In genomic region chr22:19879996-19880785, GRCh38 we compare ENCODE assay signal across 13 cellular contexts. TPM values are rescaled to one million over a fixed set of nuclear protein-coding genes. Genes with fewer than 3 reads are reported as not detected.
DNase-seq lines count a peak whose midpoint lies in the region; ATAC-seq and TF ChIP-seq lines count a peak whose summit lies in the region.
"Had no signal": no experiment of that assay in that cellular context is flagged by ENCODE, and none has a peak within 500 bp of the region (broad histone marks: within the 10 kb centered on the region; RNA-seq: fewer than 3 reads in every experiment).

No MANE protein-coding gene starts in this region.

- H3K9ac ChIP-seq in mesenchymal stem cell (ENCODE audit: low read length), result peak overlapping the region; percentile 81

- H3K79me1 ChIP-seq in mesenchymal stem cell (replicated peaks; ENCODE audit: low read length, poor library complexity, severe bottlenecking), result peaks cover 7% of the 10 kb centered on the region

- H3K4me2 ChIP-seq in mesenchymal stem cell (ENCODE audit: low read length, poor library complexity, severe bottlenecking), result no peak overlapping the region

- H2AFZ ChIP-seq in mesenchymal stem cell (ENCODE audit: low read depth, low read length), result no peak overlapping the region

- ATAC-seq in activated naive CD8-positive, alpha-beta T cell treated with anti-CD3 and anti-CD28 coated beads, Interleukin-2, amount 10 ng/mL, durations not matched to agents 7 days and 5 days (ENCODE audit: low read depth), result no peak
- ATAC-seq in HG02970 (IDR thresholded peaks at IDR 0.05; ENCODE audit: low FRiP score, unreplicated experiment), result no peak

- TF ChIP-seq CTCF in brain microvascular endothelial cell (IDR thresholded peaks at IDR 0.05; ENCODE audit: low read depth, low read length, missing control alignments), result no peak
- TF ChIP-seq CTCF in type B pancreatic cell (conservative IDR thresholded peaks at IDR 0.05), result no peak
- no peak for TF ChIP-seq CTCF in vagina (IDR thresholded peaks at IDR 0.05)

- no peaks in the 10 kb centered on the region for H3K36me3 Mint-ChIP-seq in activated naive CD8-positive, alpha-beta T cell treated with anti-CD3 and anti-CD28 coated beads, Interleukin-2, amount 10 ng/mL, durations not matched to agents 7 days and 5 days
- H3K36me3 Mint-ChIP-seq in activated naive CD8-positive, alpha-beta T cell treated with anti-CD3 and anti-CD28 coated beads for 36 hours, result no peaks in the 10 kb centered on the region
- H3K36me3 Mint-ChIP-seq in type B pancreatic cell, result peaks cover 3% of the 10 kb centered on the region

- H3K27me3 Mint-ChIP-seq in activated naive CD8-positive, alpha-beta T cell treated with anti-CD3 and anti-CD28 coated beads, Interleukin-2, amount 10 ng/mL, durations not matched to agents 7 days and 5 days, result no peaks in the 10 kb centered on the region
- H3K27me3 Mint-ChIP-seq in activated naive CD8-positive, alpha-beta T cell treated with anti-CD3 and anti-CD28 coated beads for 36 hours, result no peaks in the 10 kb centered on the region
- H3K27me3 Mint-ChIP-seq in type B pancreatic cell, result peaks cover 4% of the 10 kb centered on the region
- H3K27me3 Mint-ChIP-seq: stimulated activated naive CD8-positive, alpha-beta T cell treated with anti-CD3 and anti-CD28 coated beads, Interleukin-15, Interleukin-2, amounts not matched to agents 100 ng/mL and 50 ng/mL, for 24 hours had no signal

- H3K27ac ChIP-seq in brain microvascular endothelial cell (peak overlapping the region; percentile 81), mesenchymal stem cell (ENCODE audit: low read length, poor library complexity, severe bottlenecking) (peak overlapping the region; percentile 81), vagina (no peak overlapping the region)

- in situ Hi-C loops in brain microvascular endothelial cell (cut with HindIII; ENCODE audit: low pct_ligation_motif_present, low sequenced_read_pairs), result no loop called here

- no peak for TF ChIP-seq POLR2A in vagina (IDR thresholded peaks at IDR 0.05)

- H2AK5ac ChIP-seq in mesenchymal stem cell (ENCODE audit: low read length, severe bottlenecking), result peak overlapping the region; percentile 81

- peaks cover 2% of the 10 kb centered on the region for H3K4me1 Mint-ChIP-seq in activated naive CD8-positive, alpha-beta T cell treated with anti-CD3 and anti-CD28 coated beads, Interleukin-2, amount 10 ng/mL, durations not matched to agents 7 days and 5 days
- peaks cover 2% of the 10 kb centered on the region for H3K4me1 Mint-ChIP-seq in activated naive CD8-positive, alpha-beta T cell treated with anti-CD3 and anti-CD28 coated beads for 36 hours
- peaks cover 21% of the 10 kb centered on the region for H3K4me1 Mint-ChIP-seq in type B pancreatic cell (ENCODE audit: unreplicated experiment)

- H2BK12ac ChIP-seq in mesenchymal stem cell (ENCODE audit: low read length in 2 of 2), result peak overlapping the region; percentile 84 to 86

- peak overlapping the region; percentile 33 for H2BK5ac ChIP-seq in mesenchymal stem cell (ENCODE audit: low read depth, low read length, poor library complexity, severe bottlenecking)

- no peaks in the 10 kb centered on the region for H3K9me3 Mint-ChIP-seq in activated naive CD8-positive, alpha-beta T cell treated with anti-CD3 and anti-CD28 coated beads, Interleukin-2, amount 10 ng/mL, durations not matched to agents 7 days and 5 days
- no peaks in the 10 kb centered on the region for H3K9me3 Mint-ChIP-seq in activated naive CD8-positive, alpha-beta T cell treated with anti-CD3 and anti-CD28 coated beads for 36 hours
- H3K9me3 Mint-ChIP-seq in type B pancreatic cell, result no peaks in the 10 kb centered on the region
- H3K9me3 Mint-ChIP-seq: stimulated activated naive CD8-positive, alpha-beta T cell treated with anti-CD3 and anti-CD28 coated beads, Interleukin-15, Interleukin-2, amounts not matched to agents 100 ng/mL and 50 ng/mL, for 24 hours had no signal

- H3K4me1 ChIP-seq in mesenchymal stem cell (ENCODE audit: control insufficient read depth, insufficient read depth, low read depth, low read length) (peaks cover 77% of the 10 kb centered on the region), vagina (peaks cover 45% of the 10 kb centered on the region)

- H2BK120ac ChIP-seq in mesenchymal stem cell (ENCODE audit: low read depth, low read length), result peak overlapping the region; percentile 43

- H4K91ac ChIP-seq in mesenchymal stem cell (ENCODE audit: low read length), result peak overlapping the region; percentile 99

- peak overlapping the region; percentile 56 to 83 for H3K18ac ChIP-seq in mesenchymal stem cell (ENCODE audit: low read depth in 1 of 2, low read length in 2 of 2)

- H3K36me3 ChIP-seq in brain microvascular endothelial cell (replicated peaks) (no peaks in the 10 kb centered on the region), mesenchymal stem cell (ENCODE audit: control insufficient read depth in 1 of 2, insufficient read depth in 2 of 2, low read depth in 1 of 2, low read length in 2 of 2) (peaks cover 0 to 16% of the 10 kb centered on the region in 2 experiments), vagina (no peaks in the 10 kb centered on the region)
- H3K36me3 ChIP-seq: BE2C had no signal

- intact Hi-C loops in vagina (cut with DNase I), result no loop called here

- H3K27me3 ChIP-seq in brain microvascular endothelial cell (replicated peaks), result no peaks in the 10 kb centered on the region
- no peaks in the 10 kb centered on the region for H3K27me3 ChIP-seq in mesenchymal stem cell (ENCODE audit: control insufficient read depth in 1 of 2, insufficient read depth in 1 of 2, low read length in 2 of 2)
- H3K27me3 ChIP-seq in vagina, result no peaks in the 10 kb centered on the region
- H3K27me3 ChIP-seq: BE2C had no signal

- H3K23ac ChIP-seq in mesenchymal stem cell (ENCODE audit: low read length in 2 of 2), result no peak overlapping the region

- peak overlapping the region; percentile 95 for H2BK15ac ChIP-seq in mesenchymal stem cell (ENCODE audit: low read depth, poor library complexity, severe bottlenecking)

- peak overlapping the region; percentile 58 for H4K8ac ChIP-seq in mesenchymal stem cell (ENCODE audit: low read length)

- H3K4me3 ChIP-seq in brain microvascular endothelial cell (ENCODE audit: low read depth, low read length), result no peak overlapping the region
- peak overlapping the region in 1 of 2 experiments; percentile 64 for H3K4me3 ChIP-seq in mesenchymal stem cell (ENCODE audit: insufficient read depth in 1 of 2, low read depth in 1 of 2, low read length in 2 of 2)
- no peak overlapping the region for H3K4me3 ChIP-seq in vagina

- no peak overlapping the region for H3K4me3 Mint-ChIP-seq in activated naive CD8-positive, alpha-beta T cell treated with anti-CD3 and anti-CD28 coated beads, Interleukin-2, amount 10 ng/mL, durations not matched to agents 7 days and 5 days
- H3K4me3 Mint-ChIP-seq in activated naive CD8-positive, alpha-beta T cell treated with anti-CD3 and anti-CD28 coated beads for 36 hours, result no peak overlapping the region
- H3K4me3 Mint-ChIP-seq in type B pancreatic cell, result no peak overlapping the region
- H3K4me3 Mint-ChIP-seq: stimulated activated naive CD8-positive, alpha-beta T cell treated with anti-CD3 and anti-CD28 coated beads, Interleukin-15, Interleukin-2, amounts not matched to agents 100 ng/mL and 50 ng/mL, for 24 hours had no signal

- H3K9me3 ChIP-seq in mesenchymal stem cell (ENCODE audit: control insufficient read depth, low read length), result no peaks in the 10 kb centered on the region
- H3K9me3 ChIP-seq in vagina, result no peaks in the 10 kb centered on the region
- H3K9me3 ChIP-seq: BE2C had no signal

- H3K4ac ChIP-seq in mesenchymal stem cell (ENCODE audit: low read depth in 1 of 2, low read length in 2 of 2), result peak overlapping the region; percentile 68 to 88

- H3K27ac Mint-ChIP-seq in activated naive CD8-positive, alpha-beta T cell treated with anti-CD3 and anti-CD28 coated beads, Interleukin-2, amount 10 ng/mL, durations not matched to agents 7 days and 5 days, result no peak overlapping the region
- no peak overlapping the region for H3K27ac Mint-ChIP-seq in activated naive CD8-positive, alpha-beta T cell treated with anti-CD3 and anti-CD28 coated beads for 36 hours
- peak overlapping the region; percentile 39 for H3K27ac Mint-ChIP-seq in type B pancreatic cell
- H3K27ac Mint-ChIP-seq: stimulated activated naive CD8-positive, alpha-beta T cell treated with anti-CD3 and anti-CD28 coated beads, Interleukin-15, Interleukin-2, amounts not matched to agents 100 ng/mL and 50 ng/mL, for 24 hours had no signal

- peak overlapping the region in 1 of 2 experiments; percentile 61 for H3K14ac ChIP-seq in mesenchymal stem cell (ENCODE audit: low read length in 2 of 2)

- peak; percentile 29 for DNase-seq in activated naive CD8-positive, alpha-beta T cell treated with anti-CD3 and anti-CD28 coated beads, Interleukin-2, amount 10 ng/mL, durations not matched to agents 7 days and 5 days
- no peak for DNase-seq in activated naive CD8-positive, alpha-beta T cell treated with anti-CD3 and anti-CD28 coated beads for 36 hours
- no peak for DNase-seq in brain microvascular endothelial cell
- no peak for DNase-seq in mesenchymal stem cell
- DNase-seq in type B pancreatic cell (ENCODE audit: extremely low spot score, unreplicated experiment), result peak; percentile 67
- no peak for DNase-seq in vagina (ENCODE audit: extremely low spot score in 2 of 2)
- no peak for DNase-seq in HT-29 (ENCODE audit: low spot score)
- DNase-seq: amygdala, BE2C, erythroblast, NCI-H1092 treated with DMSO at 0.1 percent for 48 hours had no signal

- POLR2A ChIA-PET in activated naive CD8-positive, alpha-beta T cell treated with anti-CD3 and anti-CD28 coated beads, Interleukin-2, amount 10 ng/mL, durations not matched to agents 7 days and 5 days (lab: Charles Lee), result no interaction called here

- WGBS in mesenchymal stem cell, result 87% methylated on average over 34 of the region's 34 CpGs

RNA-seq across cellular contexts. Expression of gene GNB1L, which starts 25.5 kb away (rescaled TPM):
- 10 to 100 TPM; 11.9 to 12.7 TPM for total RNA-seq in activated naive CD8-positive, alpha-beta T cell treated with anti-CD3 and anti-CD28 coated beads, Interleukin-2, amount 10 ng/mL, durations not matched to agents 7 days and 5 days
- total RNA-seq in activated naive CD8-positive, alpha-beta T cell treated with anti-CD3 and anti-CD28 coated beads for 36 hours, result 10 to 100 TPM; 14.5 TPM
- 3.9 TPM for polyA plus RNA-seq in mesenchymal stem cell (2013, experiment 1 of 2)
- polyA plus RNA-seq in mesenchymal stem cell (2013, experiment 2 of 2), result 3.9 TPM
- 7.5 and 7.7 TPM in 2 replicates for total RNA-seq in type B pancreatic cell (ENCODE audit: low replicate concordance)
- total RNA-seq in vagina, result 14.0 TPM
- total RNA-seq in HT-29 (2014; rRNA removed; shearing (Covaris generic)), result 96.1 and 115 TPM in 2 replicates

RNA-seq across cellular contexts. Expression of gene RTL10, which starts 25.5 kb away (rescaled TPM):
- total RNA-seq in activated naive CD8-positive, alpha-beta T cell treated with anti-CD3 and anti-CD28 coated beads, Interleukin-2, amount 10 ng/mL, durations not matched to agents 7 days and 5 days, result 10 to 100 TPM; 18.4 to 18.9 TPM
- total RNA-seq in activated naive CD8-positive, alpha-beta T cell treated with anti-CD3 and anti-CD28 coated beads for 36 hours, result 10 to 100 TPM; 18.7 to 23.1 TPM
- 6.4 TPM for polyA plus RNA-seq in mesenchymal stem cell (2013, experiment 1 of 2)
- 7.2 TPM for polyA plus RNA-seq in mesenchymal stem cell (2013, experiment 2 of 2)
- 28.8 and 39.1 TPM in 2 replicates for total RNA-seq in type B pancreatic cell (ENCODE audit: low replicate concordance)
- 21.4 TPM for total RNA-seq in vagina
- total RNA-seq in HT-29 (2014; rRNA removed; shearing (Covaris generic)), result 37.9 and 42.8 TPM in 2 replicates

Comparison
In these comparisons a context has a peak if more than half of its experiments do, and no peak if none do; other contexts are left out.
1. DNase-seq: peak in activated naive CD8-positive, alpha-beta T cell treated with anti-CD3 and anti-CD28 coated beads, Interleukin-2, amount 10 ng/mL, durations not matched to agents 7 days and 5 days (single experiment) and type B pancreatic cell (single experiment); none in activated naive CD8-positive, alpha-beta T cell treated with anti-CD3 and anti-CD28 coated beads for 36 hours (single experiment), brain microvascular endothelial cell (single experiment), mesenchymal stem cell (single experiment), vagina (0 of 2) and HT-29 (single experiment).